14 cellular contexts compared by ENCODE assay signal in genomic region chr10:22477365-22478287, GRCh38.
DNase-seq lines count a peak whose midpoint lies in the region; ATAC-seq and TF ChIP-seq lines count a peak whose summit lies in the region.
"Had no signal": no experiment of that assay in that cellular context is flagged by ENCODE, and none has a peak within 500 bp of the region (broad histone marks: within the 10 kb centered on the region; RNA-seq: fewer than 3 reads in every experiment).

No MANE protein-coding gene starts in this region.

- TF ChIP-seq CTCF in left ventricle myocardium inferior (IDR thresholded peaks at IDR 0.05; ENCODE audit: borderline replicate concordance), result no peak
- TF ChIP-seq CTCF in MM.1S (IDR thresholded peaks at IDR 0.05; ENCODE audit: low read length), result no peak

- H3K9me2 ChIP-seq in MM.1S (replicated peaks; ENCODE audit: insufficient read depth, low read length), result no peaks in the 10 kb centered on the region

- no peak overlapping the region for H3K4me2 ChIP-seq in MM.1S (ENCODE audit: low read depth, low read length)

- H4K20me1 ChIP-seq in MM.1S (ENCODE audit: insufficient read depth, low read length), result no peaks in the 10 kb centered on the region

- H3K4me3 ChIP-seq in left ventricle myocardium inferior, result peak overlapping the region; percentile 63
- H3K4me3 ChIP-seq in MM.1S (ENCODE audit: low read length), result no peak overlapping the region
- H3K4me3 ChIP-seq: thyroid gland had no signal

- no peaks in the 10 kb centered on the region for H3K9me3 Mint-ChIP-seq in memory B cell

- no peak overlapping the region for H2AFZ ChIP-seq in MM.1S (ENCODE audit: low read length)

- H3K9me3 ChIP-seq in left ventricle myocardium inferior (replicated peaks) (no peaks in the 10 kb centered on the region), T-helper 17 cell (ENCODE audit: control insufficient read depth, low read length, poor library complexity, severe bottlenecking) (no peaks in the 10 kb centered on the region), MM.1S (replicated peaks; ENCODE audit: insufficient read depth, low read length) (no peaks in the 10 kb centered on the region)
- H3K9me3 ChIP-seq: thyroid gland had no signal

- H3K27ac ChIP-seq in left ventricle myocardium inferior (replicated peaks) (no peak overlapping the region), MM.1S (ENCODE audit: low read length) (no peak overlapping the region)
- H3K27ac ChIP-seq: thyroid gland had no signal

- H3F3A ChIP-seq in MM.1S (ENCODE audit: insufficient read depth, low read length), result no peaks in the 10 kb centered on the region

- H3K27me3 ChIP-seq in left ventricle myocardium inferior (ENCODE audit: low read depth), result peaks cover 64% of the 10 kb centered on the region
- H3K27me3 ChIP-seq in MM.1S (replicated peaks; ENCODE audit: insufficient read depth, low read length), result no peaks in the 10 kb centered on the region

- no peak overlapping the region for H3K9ac ChIP-seq in MM.1S (ENCODE audit: low read length)

- H3K4me1 Mint-ChIP-seq in T-helper 17 cell (peaks cover 13% of the 10 kb centered on the region), memory B cell (peaks cover 11% of the 10 kb centered on the region)

- H3K36me3 Mint-ChIP-seq in T-helper 17 cell (ENCODE audit: low read depth) (peaks cover 4% of the 10 kb centered on the region), memory B cell (no peaks in the 10 kb centered on the region)

- DNase-seq in left ventricle myocardium inferior (no peak), Right ventricle myocardium superior (no peak), T-helper 17 cell (no peak), memory B cell (ENCODE audit: low spot score in 2 of 2) (no peak), DMS 273 (lab: John Stamatoyannopoulos, UW; ENCODE audit: unreplicated experiment) (no peak), MM.1S (no peak), NCI-H2107 treated with DMSO at 0.1 percent for 48 hours (lab: John Stamatoyannopoulos, UW; ENCODE audit: unreplicated experiment) (no peak), pons (ENCODE audit: low spot score) (no peak)
- DNase-seq: activated CD4-positive, CD25-positive, alpha-beta regulatory T cell; activated gamma-delta T cell; EL; NCI-H524 treated with DMSO at 0.1 percent for 48 hours; thyroid gland had no signal

- H3K4me1 ChIP-seq in left ventricle myocardium inferior (peaks cover 22% of the 10 kb centered on the region), MM.1S (ENCODE audit: low read length) (peaks cover 10% of the 10 kb centered on the region)

- H3K4me3 Mint-ChIP-seq in T-helper 17 cell (peak overlapping the region; percentile 70), memory B cell (peak overlapping the region; percentile 66)

- H3K79me2 ChIP-seq in MM.1S (ENCODE audit: low read length), result no peaks in the 10 kb centered on the region

- H3K27ac Mint-ChIP-seq in T-helper 17 cell (peak overlapping the region; percentile 65), memory B cell (no peak overlapping the region)

- no peak for ATAC-seq in Right ventricle myocardium superior (ENCODE audit: poor library complexity)
- ATAC-seq in T-helper 17 cell, result no peak
- ATAC-seq in memory B cell (ENCODE audit: low read depth), result no peak
- ATAC-seq: left lobe of liver had no signal

- no peaks in the 10 kb centered on the region for H3K36me3 ChIP-seq in left ventricle myocardium inferior
- no peaks in the 10 kb centered on the region for H3K36me3 ChIP-seq in MM.1S (replicated peaks; ENCODE audit: insufficient read depth, low read length)
- H3K36me3 ChIP-seq: thyroid gland had no signal

- H3K27me3 Mint-ChIP-seq in T-helper 17 cell, result peaks cover 69% of the 10 kb centered on the region
- H3K27me3 Mint-ChIP-seq in memory B cell, result peaks cover 16% of the 10 kb centered on the region

- intact Hi-C loops in left ventricle myocardium inferior (cut with micrococcal nuclease) (no loop called here), Right ventricle myocardium superior (cut with DNase I) (no loop called here)
